Comparison of ENCODE assay signal across 9 cellular contexts in genomic region chr1:182633657-182634281, GRCh38. TPM values are rescaled to one million over a fixed set of nuclear protein-coding genes. Genes with fewer than 3 reads are reported as not detected.
A peak's percentile ranks its signal among the peaks of the same experiment; 100 is the strongest.
DNase-seq lines count a peak whose midpoint lies in the region; ATAC-seq and TF ChIP-seq lines count a peak whose summit lies in the region.
"Had no signal": no experiment of that assay in that cellular context is flagged by ENCODE, and none has a peak within 500 bp of the region (broad histone marks: within the 10 kb centered on the region; RNA-seq: fewer than 3 reads in every experiment).

No MANE protein-coding gene starts in this region.

- H3K4me3 ChIP-seq in NB4 (ENCODE audit: low read depth, low read length) (no peak overlapping the region), HAP-1 (no peak overlapping the region), left ventricle myocardium inferior (no peak overlapping the region)

- H3K27ac ChIP-seq in left ventricle myocardium inferior (replicated peaks) = no peak overlapping the region

- no peak for ATAC-seq in GM21825 (IDR thresholded peaks at IDR 0.05; ENCODE audit: unreplicated experiment)

- TF ChIP-seq POLR2A in NB4 (IDR thresholded peaks at IDR 0.05; ENCODE audit: extremely low read depth, insufficient read length) = no peak

- H3K36me3 ChIP-seq in HAP-1 (replicated peaks) = no peaks in the 10 kb centered on the region
- H3K36me3 ChIP-seq in left ventricle myocardium inferior = no peaks in the 10 kb centered on the region

- H3K4me1 ChIP-seq in HAP-1 (no peaks in the 10 kb centered on the region), left ventricle myocardium inferior (peaks cover 24% of the 10 kb centered on the region)

- H3K27me3 ChIP-seq in HAP-1 (ENCODE audit: low read depth) = no peaks in the 10 kb centered on the region
- no peaks in the 10 kb centered on the region for H3K27me3 ChIP-seq in left ventricle myocardium inferior (ENCODE audit: low read depth)

- intact Hi-C loops in left ventricle myocardium inferior (cut with micrococcal nuclease) = no loop called here

- TF ChIP-seq CTCF in NB4 (IDR thresholded peaks at IDR 0.05; ENCODE audit: low read depth, low read length) = no peak
- no peak for TF ChIP-seq CTCF in left ventricle myocardium inferior (IDR thresholded peaks at IDR 0.05; ENCODE audit: borderline replicate concordance)

- DNase-seq in COLO668 (lab: John Stamatoyannopoulos, UW; ENCODE audit: unreplicated experiment) (peak; percentile 95), NB4 (ENCODE audit: low read depth) (peak; percentile 63), NCI-H82 (lab: John Stamatoyannopoulos, UW) (peak; percentile 83), germinal center (ENCODE audit: low spot score) (peak; percentile 79), HAP-1 (ENCODE audit: low spot score in 2 of 2) (no peak), left ventricle myocardium inferior (no peak)
- DNase-seq in activated CD4-positive, alpha-beta T cell treated with anti-CD3 and anti-CD28 coated beads for 1 hour = no peak
- DNase-seq: amygdala had no signal

- in situ Hi-C loops in HAP-1 (cut with MboI; ENCODE audit: low sequenced_read_pairs) = no loop called here

- H3K9me3 ChIP-seq in HAP-1 (no peaks in the 10 kb centered on the region), left ventricle myocardium inferior (replicated peaks) (no peaks in the 10 kb centered on the region)

RNA-seq across cellular contexts. Expression of gene RGS16, which starts 29.6 kb away (rescaled TPM):
- 0.88 TPM for total RNA-seq in left ventricle myocardium inferior

RNA-seq across cellular contexts. Expression of gene RNASEL, which starts 44.7 kb away (rescaled TPM):
- total RNA-seq in left ventricle myocardium inferior = 3.5 TPM

RNA-seq across cellular contexts. Expression of gene RGS8, which starts 50.6 kb away (rescaled TPM):
- 0.05 TPM for total RNA-seq in left ventricle myocardium inferior

Comparison
In these comparisons a context has a peak if more than half of its experiments do, and no peak if none do; other contexts are left out.
1. DNase-seq: peak in COLO668 (single experiment), NB4 (single experiment), NCI-H82 (single experiment) and germinal center (single experiment); none in HAP-1 (0 of 2), left ventricle myocardium inferior (single experiment) and activated CD4-positive, alpha-beta T cell treated with anti-CD3 and anti-CD28 coated beads for 1 hour (single experiment).